8 cellular contexts compared by ENCODE assay signal in the genomic region with DNA sequence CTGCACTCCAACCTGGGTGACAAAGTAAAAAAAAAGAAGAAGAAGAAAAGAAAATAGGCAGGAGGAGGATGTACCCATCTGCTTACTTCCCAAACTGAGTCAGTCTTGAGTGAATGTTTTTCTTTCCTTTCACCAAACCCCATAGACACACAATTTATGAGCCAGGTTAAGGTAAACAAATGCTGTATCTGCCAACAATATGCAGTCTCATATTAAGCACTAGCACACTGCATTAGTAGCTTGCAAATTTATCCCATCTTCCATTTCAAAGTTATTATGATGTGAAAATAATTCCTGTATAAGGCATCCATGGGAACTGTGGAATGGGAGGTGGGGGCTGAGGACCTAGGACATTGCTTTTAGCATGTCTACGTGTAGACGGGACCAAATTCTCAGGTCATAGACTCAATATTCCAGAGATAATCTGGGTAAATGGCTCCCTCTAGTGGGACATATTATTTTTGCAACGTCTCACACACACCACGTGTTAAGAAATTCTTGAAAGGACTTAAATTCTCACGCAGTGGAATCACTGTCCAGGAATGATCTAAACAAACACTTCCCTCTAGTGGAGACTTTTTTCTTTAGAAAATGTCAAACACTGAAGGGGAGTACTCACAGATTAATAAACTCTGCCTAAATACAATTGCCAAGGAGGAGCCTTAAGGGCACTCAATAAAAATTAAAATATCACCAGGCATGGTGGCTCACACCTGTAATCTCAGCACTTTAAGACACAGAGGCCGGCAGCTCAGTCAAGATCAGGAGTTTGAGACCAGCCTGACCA. TPM values are rescaled to one million over a fixed set of nuclear protein-coding genes. Genes with fewer than 3 reads are reported as not detected.
A peak's percentile ranks its signal among the peaks of the same experiment; 100 is the strongest.
DNase-seq lines count a peak whose midpoint lies in the region; ATAC-seq and TF ChIP-seq lines count a peak whose summit lies in the region.

No MANE protein-coding gene starts in this region.

- no peak overlapping the region for H3K4me3 Mint-ChIP-seq in activated T-helper 2 cell treated with anti-CD3 and anti-CD28 coated beads, Interferon-gamma antibody, Interleukin-2, Interleukin-4, amounts not matched to agents 10 μg/mL and 5 μg/mL and 100 μg/mL, durations not matched to agents 14 hours and 24 hours and 36 hours (ENCODE audit: low read depth)

- ATAC-seq in GM21717 (IDR thresholded peaks at IDR 0.05; ENCODE audit: unreplicated experiment), result peak; percentile 73

- H3K4me3 ChIP-seq in parathyroid adenoma (ENCODE audit: low read depth, low read length), result no peak overlapping the region

- DNase-seq in activated T-cell treated with anti-CD3 and anti-CD28 coated beads for 1 hour (ENCODE audit: low read depth), result peak; percentile 4
- DNase-seq in activated T-cell treated with anti-CD3 and anti-CD28 coated beads, Interleukin-2, amount 50 U/mL, for 48 hours, result no peak
- DNase-seq in HT1080 (ENCODE audit: low read depth), result peak; percentile 85
- DNase-seq in NCI-H82 treated with DMSO at 0.1 percent for 48 hours (lab: John Stamatoyannopoulos, UW; ENCODE audit: unreplicated experiment), result peak; percentile 56
- peak; percentile 38 for DNase-seq in activated T-helper 2 cell treated with anti-CD3 and anti-CD28 coated beads, Interferon-gamma antibody, Interleukin-2, Interleukin-4, amounts not matched to agents 10 μg/mL and 5 μg/mL and 100 μg/mL, durations not matched to agents 14 hours and 24 hours and 36 hours (ENCODE audit: low spot score)
- DNase-seq in globus pallidus (ENCODE audit: low spot score), result peak; percentile 80

- no peaks in the 10 kb centered on the region for H3K9me3 ChIP-seq in parathyroid adenoma (ENCODE audit: control insufficient read depth, low read length)

- no peak overlapping the region for H2AFZ ChIP-seq in parathyroid adenoma

- H3K79me2 ChIP-seq in parathyroid adenoma, result no peaks in the 10 kb centered on the region

- no peak overlapping the region for H3K9ac ChIP-seq in parathyroid adenoma

- H3K36me3 Mint-ChIP-seq in activated T-helper 2 cell treated with anti-CD3 and anti-CD28 coated beads, Interferon-gamma antibody, Interleukin-2, Interleukin-4, amounts not matched to agents 10 μg/mL and 5 μg/mL and 100 μg/mL, durations not matched to agents 14 hours and 24 hours and 36 hours (ENCODE audit: low read depth), result peaks cover 11% of the 10 kb centered on the region

- H3K4me1 ChIP-seq in parathyroid adenoma, result no peaks in the 10 kb centered on the region

- peaks cover 5% of the 10 kb centered on the region for H3K4me1 Mint-ChIP-seq in activated T-helper 2 cell treated with anti-CD3 and anti-CD28 coated beads, Interferon-gamma antibody, Interleukin-2, Interleukin-4, amounts not matched to agents 10 μg/mL and 5 μg/mL and 100 μg/mL, durations not matched to agents 14 hours and 24 hours and 36 hours (ENCODE audit: low read depth)

- peaks cover 29% of the 10 kb centered on the region for H3K9me3 Mint-ChIP-seq in activated T-helper 2 cell treated with anti-CD3 and anti-CD28 coated beads, Interferon-gamma antibody, Interleukin-2, Interleukin-4, amounts not matched to agents 10 μg/mL and 5 μg/mL and 100 μg/mL, durations not matched to agents 14 hours and 24 hours and 36 hours

- TF ChIP-seq CTCF in parathyroid adenoma (IDR thresholded peaks at IDR 0.05), result peak; percentile 94

- H3K27ac ChIP-seq in parathyroid adenoma, result no peak overlapping the region

- peaks cover 10% of the 10 kb centered on the region for H3K27me3 Mint-ChIP-seq in activated T-helper 2 cell treated with anti-CD3 and anti-CD28 coated beads, Interferon-gamma antibody, Interleukin-2, Interleukin-4, amounts not matched to agents 10 μg/mL and 5 μg/mL and 100 μg/mL, durations not matched to agents 14 hours and 24 hours and 36 hours (ENCODE audit: low read depth)

- no peak overlapping the region for H3K27ac Mint-ChIP-seq in activated T-helper 2 cell treated with anti-CD3 and anti-CD28 coated beads, Interferon-gamma antibody, Interleukin-2, Interleukin-4, amounts not matched to agents 10 μg/mL and 5 μg/mL and 100 μg/mL, durations not matched to agents 14 hours and 24 hours and 36 hours

- no peaks in the 10 kb centered on the region for H3K36me3 ChIP-seq in parathyroid adenoma (ENCODE audit: control insufficient read depth, insufficient read depth, low read length)

- intact Hi-C loops in activated T-helper 2 cell treated with anti-CD3 and anti-CD28 coated beads, Interferon-gamma antibody, Interleukin-2, Interleukin-4, amounts not matched to agents 10 μg/mL and 5 μg/mL and 100 μg/mL, durations not matched to agents 14 hours and 24 hours and 36 hours (cut with micrococcal nuclease), result loop anchor here (1.0 to 10.0 kb wide), 2 partner anchors 430 to 625 kb away; no protein-coding TSS in a partner anchor

- no peak overlapping the region for H3K4me2 ChIP-seq in parathyroid adenoma (ENCODE audit: low read length)

- no peaks in the 10 kb centered on the region for H3K27me3 ChIP-seq in parathyroid adenoma (ENCODE audit: control insufficient read depth, insufficient read depth, low read length)

RNA-seq across cellular contexts. Expression of a gene that starts 17.1 kb away (rescaled TPM):
- total RNA-seq in HT1080 (2014; rRNA removed; shearing (Covaris generic)), result not detected in 2 replicates
- polyA plus RNA-seq in HT1080 (2015; cell fraction: cytosol; rRNA removed), result not detected in 2 replicates
- polyA plus RNA-seq in HT1080 (2015; cell fraction: nucleus; rRNA removed), result not detected in 2 replicates
- total RNA-seq in activated T-helper 2 cell treated with anti-CD3 and anti-CD28 coated beads, Interferon-gamma antibody, Interleukin-2, Interleukin-4, amounts not matched to agents 10 μg/mL and 5 μg/mL and 100 μg/mL, durations not matched to agents 14 hours and 24 hours and 36 hours, result not detected in 2 replicates

RNA-seq across cellular contexts. Expression of a gene that starts 47.3 kb away (rescaled TPM):
- total RNA-seq in HT1080 (2014; rRNA removed; shearing (Covaris generic)), result not detected in 2 replicates
- polyA plus RNA-seq in HT1080 (2015; cell fraction: cytosol; rRNA removed), result not detected in 2 replicates
- not detected in 2 replicates for polyA plus RNA-seq in HT1080 (2015; cell fraction: nucleus; rRNA removed)
- total RNA-seq in activated T-helper 2 cell treated with anti-CD3 and anti-CD28 coated beads, Interferon-gamma antibody, Interleukin-2, Interleukin-4, amounts not matched to agents 10 μg/mL and 5 μg/mL and 100 μg/mL, durations not matched to agents 14 hours and 24 hours and 36 hours, result 0.11 TPM in 1 of 2 replicates, not detected in the other

Comparison
In these comparisons a context has a peak if more than half of its experiments do, and no peak if none do; other contexts are left out.
1. DNase-seq: peak in activated T-cell treated with anti-CD3 and anti-CD28 coated beads for 1 hour (single experiment), HT1080 (single experiment), NCI-H82 treated with DMSO at 0.1 percent for 48 hours (single experiment), activated T-helper 2 cell treated with anti-CD3 and anti-CD28 coated beads, Interferon-gamma antibody, Interleukin-2, Interleukin-4, amounts not matched to agents 10 μg/mL and 5 μg/mL and 100 μg/mL, durations not matched to agents 14 hours and 24 hours and 36 hours (single experiment) and globus pallidus (single experiment); none in activated T-cell treated with anti-CD3 and anti-CD28 coated beads, Interleukin-2, amount 50 U/mL, for 48 hours (0 of 2).